Comparison of ENCODE assay signal across 8 cellular contexts in genomic region chr22:42931421-42932196, GRCh38.
DNase-seq lines count a peak whose midpoint lies in the region; ATAC-seq and TF ChIP-seq lines count a peak whose summit lies in the region.

No MANE protein-coding gene starts in this region.

- CTCF ChIA-PET in HEK293T (lab: Yijun Ruan, JAX) = no interaction called here

- H3K4me3 Mint-ChIP-seq in naive B cell = peak overlapping the region; percentile 78 to 92 (median 88)

- peaks cover 92% of the 10 kb centered on the region for H3K4me1 ChIP-seq in body of pancreas

- H3K27ac ChIP-seq in body of pancreas = peak overlapping the region; percentile 82 to 91 (median 89)

- POLR2A ChIA-PET in HEK293T (lab: Yijun Ruan, JAX) = interaction anchor here (0.7 kb wide), 1 partner anchor 83 kb away, joined by 3 read pairs; the partner anchor contains the start of gene PACSIN2

- no peaks in the 10 kb centered on the region for H3K27me3 ChIP-seq in body of pancreas

- H3K36me3 Mint-ChIP-seq in naive B cell = no peaks in the 10 kb centered on the region

- intact Hi-C loops in body of pancreas (cut with DNase I) = no loop called here

- ATAC-seq in HG02970 (IDR thresholded peaks at IDR 0.05; ENCODE audit: low FRiP score, unreplicated experiment) (peak; percentile 39), body of pancreas (peak; percentile 17), naive B cell (ENCODE audit: low read depth in 2 of 2) (peak; percentile 76 to 77), SK-N-SH treated with all-trans-retinoic acid at 6 μM for 48 hours (no peak)

- peaks cover 84 to 96% (median 91%) of the 10 kb centered on the region in 3 donors for H3K4me1 Mint-ChIP-seq in naive B cell

- in situ Hi-C loops in GM13977 (cut with MboI; ENCODE audit: low pct_unique_long_range_greater_than_20kb, low sequenced_read_pairs, unreplicated experiment) = no loop called here

- 52 to 58% methylated on average over 10 of the region's 10 CpGs for WGBS in body of pancreas, 2 donors

- no peaks in the 10 kb centered on the region for H3K9me3 Mint-ChIP-seq in naive B cell

- peak overlapping the region; percentile 97 to 100 (median 98) for H3K27ac Mint-ChIP-seq in naive B cell

- DNase-seq in GM13977 (ENCODE audit: low spot score) = peak; percentile 72
- DNase-seq in body of pancreas = peak in 1 of 4 donors; percentile 45
- peak; percentile 80 for DNase-seq in naive B cell
- no peak for DNase-seq in activated effector memory CD4-positive, alpha-beta T cell treated with Interleukin-2 at 50 U/mL for 16 hours
- DNase-seq in HEK293T (ENCODE audit: extremely low spot score) = no peak
- no peak for DNase-seq in NCI-H1092 treated with DMSO at 0.1 percent for 48 hours (lab: John Stamatoyannopoulos, UW)

- TF ChIP-seq CTCF in GM13977 (IDR thresholded peaks at IDR 0.05; ENCODE audit: extremely low read depth, insufficient read depth, missing control alignments) (no peak), body of pancreas (IDR thresholded peaks at IDR 0.05) (no peak)

- no peak for TF ChIP-seq POLR2A in body of pancreas (IDR thresholded peaks at IDR 0.05)

- H3K4me3 ChIP-seq in body of pancreas = no peak overlapping the region

- H3K27me3 Mint-ChIP-seq in naive B cell = no peaks in the 10 kb centered on the region

- H3K9me3 ChIP-seq in body of pancreas = no peaks in the 10 kb centered on the region

- no peaks in the 10 kb centered on the region for H3K36me3 ChIP-seq in body of pancreas (replicated peaks in 1 of 2; ENCODE audit: insufficient read depth in 1 of 2, low read depth in 2 of 2)

TF ChIP-seq in HEK293T, 16 proteins besides CTCF, POLR2A, EP300 and RAD21:
- TF ChIP-seq SP1 (IDR thresholded peaks at IDR 0.05) (no peak), SUZ12 (IDR thresholded peaks at IDR 0.05) (no peak), L3MBTL2 (conservative IDR thresholded peaks at IDR 0.05) (no peak), ZNF384 (IDR thresholded peaks at IDR 0.05) (no peak), CTBP1 (IDR thresholded peaks at IDR 0.05; ENCODE audit: borderline replicate concordance) (no peak), LEF1 (IDR thresholded peaks at IDR 0.05; ENCODE audit: borderline replicate concordance) (no peak), NFRKB (IDR thresholded peaks at IDR 0.05) (no peak), FOXM1 (IDR thresholded peaks at IDR 0.05; ENCODE audit: borderline replicate concordance) (no peak), TARDBP (IDR thresholded peaks at IDR 0.05) (no peak), HDGF (IDR thresholded peaks at IDR 0.05; ENCODE audit: borderline replicate concordance) (no peak), FOXK2 (IDR thresholded peaks at IDR 0.05) (no peak), BHLHE40 (IDR thresholded peaks at IDR 0.05; ENCODE audit: borderline replicate concordance) (no peak), ELF4 (IDR thresholded peaks at IDR 0.05) (no peak), ARNT (IDR thresholded peaks at IDR 0.05) (no peak), FOXA1 (IDR thresholded peaks at IDR 0.05) (no peak)
- TF ChIP-seq, protein P1, sequence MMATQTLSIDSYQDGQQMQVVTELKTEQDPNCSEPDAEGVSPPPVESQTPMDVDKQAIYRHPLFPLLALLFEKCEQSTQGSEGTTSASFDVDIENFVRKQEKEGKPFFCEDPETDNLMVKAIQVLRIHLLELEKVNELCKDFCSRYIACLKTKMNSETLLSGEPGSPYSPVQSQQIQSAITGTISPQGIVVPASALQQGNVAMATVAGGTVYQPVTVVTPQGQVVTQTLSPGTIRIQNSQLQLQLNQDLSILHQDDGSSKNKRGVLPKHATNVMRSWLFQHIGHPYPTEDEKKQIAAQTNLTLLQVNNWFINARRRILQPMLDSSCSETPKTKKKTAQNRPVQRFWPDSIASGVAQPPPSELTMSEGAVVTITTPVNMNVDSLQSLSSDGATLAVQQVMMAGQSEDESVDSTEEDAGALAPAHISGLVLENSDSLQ (IDR thresholded peaks at IDR 0.05) = no peak

TF ChIP-seq in SK-N-SH treated with all-trans-retinoic acid at 6 μM for 48 hours, 23 proteins besides CTCF, POLR2A, EP300 and RAD21:
- TF ChIP-seq ESRRG (CRISPR knock-in tag; IDR thresholded peaks at IDR 0.05) (no peak), ZNF70 (CRISPR knock-in tag; IDR thresholded peaks at IDR 0.05) (no peak), RARB (CRISPR knock-in tag; IDR thresholded peaks at IDR 0.05) (no peak), ZNF8 (CRISPR knock-in tag; IDR thresholded peaks at IDR 0.05) (no peak), PATZ1 (CRISPR knock-in tag; IDR thresholded peaks at IDR 0.05; ENCODE audit: borderline replicate concordance) (no peak)
- TF ChIP-seq, protein P2, sequence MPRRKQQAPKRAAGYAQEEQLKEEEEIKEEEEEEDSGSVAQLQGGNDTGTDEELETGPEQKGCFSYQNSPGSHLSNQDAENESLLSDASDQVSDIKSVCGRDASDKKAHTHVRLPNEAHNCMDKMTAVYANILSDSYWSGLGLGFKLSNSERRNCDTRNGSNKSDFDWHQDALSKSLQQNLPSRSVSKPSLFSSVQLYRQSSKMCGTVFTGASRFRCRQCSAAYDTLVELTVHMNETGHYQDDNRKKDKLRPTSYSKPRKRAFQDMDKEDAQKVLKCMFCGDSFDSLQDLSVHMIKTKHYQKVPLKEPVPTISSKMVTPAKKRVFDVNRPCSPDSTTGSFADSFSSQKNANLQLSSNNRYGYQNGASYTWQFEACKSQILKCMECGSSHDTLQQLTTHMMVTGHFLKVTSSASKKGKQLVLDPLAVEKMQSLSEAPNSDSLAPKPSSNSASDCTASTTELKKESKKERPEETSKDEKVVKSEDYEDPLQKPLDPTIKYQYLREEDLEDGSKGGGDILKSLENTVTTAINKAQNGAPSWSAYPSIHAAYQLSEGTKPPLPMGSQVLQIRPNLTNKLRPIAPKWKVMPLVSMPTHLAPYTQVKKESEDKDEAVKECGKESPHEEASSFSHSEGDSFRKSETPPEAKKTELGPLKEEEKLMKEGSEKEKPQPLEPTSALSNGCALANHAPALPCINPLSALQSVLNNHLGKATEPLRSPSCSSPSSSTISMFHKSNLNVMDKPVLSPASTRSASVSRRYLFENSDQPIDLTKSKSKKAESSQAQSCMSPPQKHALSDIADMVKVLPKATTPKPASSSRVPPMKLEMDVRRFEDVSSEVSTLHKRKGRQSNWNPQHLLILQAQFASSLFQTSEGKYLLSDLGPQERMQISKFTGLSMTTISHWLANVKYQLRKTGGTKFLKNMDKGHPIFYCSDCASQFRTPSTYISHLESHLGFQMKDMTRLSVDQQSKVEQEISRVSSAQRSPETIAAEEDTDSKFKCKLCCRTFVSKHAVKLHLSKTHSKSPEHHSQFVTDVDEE (CRISPR knock-in tag; IDR thresholded peaks at IDR 0.05) = no peak
- TF ChIP-seq, protein P3, sequence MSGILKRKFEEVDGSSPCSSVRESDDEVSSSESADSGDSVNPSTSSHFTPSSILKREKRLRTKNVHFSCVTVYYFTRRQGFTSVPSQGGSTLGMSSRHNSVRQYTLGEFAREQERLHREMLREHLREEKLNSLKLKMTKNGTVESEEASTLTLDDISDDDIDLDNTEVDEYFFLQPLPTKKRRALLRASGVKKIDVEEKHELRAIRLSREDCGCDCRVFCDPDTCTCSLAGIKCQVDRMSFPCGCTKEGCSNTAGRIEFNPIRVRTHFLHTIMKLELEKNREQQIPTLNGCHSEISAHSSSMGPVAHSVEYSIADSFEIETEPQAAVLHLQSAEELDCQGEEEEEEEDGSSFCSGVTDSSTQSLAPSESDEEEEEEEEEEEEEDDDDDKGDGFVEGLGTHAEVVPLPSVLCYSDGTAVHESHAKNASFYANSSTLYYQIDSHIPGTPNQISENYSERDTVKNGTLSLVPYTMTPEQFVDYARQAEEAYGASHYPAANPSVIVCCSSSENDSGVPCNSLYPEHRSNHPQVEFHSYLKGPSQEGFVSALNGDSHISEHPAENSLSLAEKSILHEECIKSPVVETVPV (CRISPR knock-in tag; IDR thresholded peaks at IDR 0.05) = no peak
- TF ChIP-seq, protein P4, sequence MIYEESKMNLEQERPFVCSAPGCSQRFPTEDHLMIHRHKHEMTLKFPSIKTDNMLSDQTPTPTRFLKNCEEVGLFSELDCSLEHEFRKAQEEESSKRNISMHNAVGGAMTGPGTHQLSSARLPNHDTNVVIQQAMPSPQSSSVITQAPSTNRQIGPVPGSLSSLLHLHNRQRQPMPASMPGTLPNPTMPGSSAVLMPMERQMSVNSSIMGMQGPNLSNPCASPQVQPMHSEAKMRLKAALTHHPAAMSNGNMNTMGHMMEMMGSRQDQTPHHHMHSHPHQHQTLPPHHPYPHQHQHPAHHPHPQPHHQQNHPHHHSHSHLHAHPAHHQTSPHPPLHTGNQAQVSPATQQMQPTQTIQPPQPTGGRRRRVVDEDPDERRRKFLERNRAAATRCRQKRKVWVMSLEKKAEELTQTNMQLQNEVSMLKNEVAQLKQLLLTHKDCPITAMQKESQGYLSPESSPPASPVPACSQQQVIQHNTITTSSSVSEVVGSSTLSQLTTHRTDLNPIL (CRISPR knock-in tag; IDR thresholded peaks at IDR 0.05; ENCODE audit: low read depth) = no peak

Comparison
In these comparisons a context has a peak if more than half of its experiments do, and no peak if none do; other contexts are left out.
1. DNase-seq: peak in GM13977 (single experiment) and naive B cell (single experiment); none in activated effector memory CD4-positive, alpha-beta T cell treated with Interleukin-2 at 50 U/mL for 16 hours (single experiment), HEK293T (single experiment) and NCI-H1092 treated with DMSO at 0.1 percent for 48 hours (single experiment).